1 cellular context compared by ENCODE assay signal in the genomic region with DNA sequence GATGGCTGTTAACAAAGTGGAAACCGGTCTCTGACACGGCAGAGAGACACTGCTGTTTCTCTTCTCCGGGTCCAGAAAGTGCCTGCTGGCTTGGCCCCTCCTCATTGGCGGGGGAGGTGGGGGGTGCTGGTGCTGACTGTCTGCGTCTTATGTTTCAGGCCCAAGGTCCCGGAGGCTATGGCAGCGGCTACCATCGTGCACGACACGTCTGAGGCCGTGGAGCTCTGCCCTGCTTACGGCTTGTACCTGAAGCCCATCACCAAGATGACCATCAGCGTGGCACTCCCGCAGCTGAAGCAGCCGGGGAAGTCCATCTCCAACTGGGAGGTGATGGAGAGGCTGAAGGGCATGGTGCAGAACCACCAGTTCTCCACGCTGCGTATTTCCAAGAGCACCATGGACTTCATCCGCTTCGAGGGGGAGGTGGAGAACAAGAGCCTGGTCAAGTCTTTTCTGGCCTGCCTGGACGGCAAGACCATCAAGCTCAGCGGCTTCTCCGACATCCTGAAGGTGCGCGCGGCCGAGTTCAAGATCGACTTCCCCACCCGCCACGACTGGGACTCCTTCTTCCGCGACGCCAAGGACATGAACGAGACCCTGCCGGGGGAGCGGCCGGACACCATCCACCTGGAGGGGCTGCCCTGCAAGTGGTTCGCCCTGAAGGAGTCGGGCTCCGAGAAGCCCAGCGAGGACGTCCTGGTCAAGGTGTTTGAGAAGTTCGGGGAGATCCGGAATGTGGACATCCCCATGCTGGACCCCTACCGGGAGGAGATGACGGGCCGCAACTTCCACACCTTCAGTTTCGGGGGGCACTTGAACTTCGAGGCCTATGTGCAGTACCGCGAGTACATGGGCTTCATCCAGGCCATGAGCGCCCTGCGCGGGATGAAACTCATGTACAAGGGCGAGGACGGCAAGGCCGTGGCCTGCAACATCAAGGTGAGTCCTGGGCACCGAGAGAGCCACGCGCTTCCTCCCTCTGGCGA.
TF ChIP-seq lines count a peak whose summit lies in the region.

No MANE protein-coding gene starts in this region.

TF ChIP-seq in liver, 16 proteins besides CTCF, POLR2A, EP300 and RAD21 (continued from another document):
- TF ChIP-seq, protein P1, sequence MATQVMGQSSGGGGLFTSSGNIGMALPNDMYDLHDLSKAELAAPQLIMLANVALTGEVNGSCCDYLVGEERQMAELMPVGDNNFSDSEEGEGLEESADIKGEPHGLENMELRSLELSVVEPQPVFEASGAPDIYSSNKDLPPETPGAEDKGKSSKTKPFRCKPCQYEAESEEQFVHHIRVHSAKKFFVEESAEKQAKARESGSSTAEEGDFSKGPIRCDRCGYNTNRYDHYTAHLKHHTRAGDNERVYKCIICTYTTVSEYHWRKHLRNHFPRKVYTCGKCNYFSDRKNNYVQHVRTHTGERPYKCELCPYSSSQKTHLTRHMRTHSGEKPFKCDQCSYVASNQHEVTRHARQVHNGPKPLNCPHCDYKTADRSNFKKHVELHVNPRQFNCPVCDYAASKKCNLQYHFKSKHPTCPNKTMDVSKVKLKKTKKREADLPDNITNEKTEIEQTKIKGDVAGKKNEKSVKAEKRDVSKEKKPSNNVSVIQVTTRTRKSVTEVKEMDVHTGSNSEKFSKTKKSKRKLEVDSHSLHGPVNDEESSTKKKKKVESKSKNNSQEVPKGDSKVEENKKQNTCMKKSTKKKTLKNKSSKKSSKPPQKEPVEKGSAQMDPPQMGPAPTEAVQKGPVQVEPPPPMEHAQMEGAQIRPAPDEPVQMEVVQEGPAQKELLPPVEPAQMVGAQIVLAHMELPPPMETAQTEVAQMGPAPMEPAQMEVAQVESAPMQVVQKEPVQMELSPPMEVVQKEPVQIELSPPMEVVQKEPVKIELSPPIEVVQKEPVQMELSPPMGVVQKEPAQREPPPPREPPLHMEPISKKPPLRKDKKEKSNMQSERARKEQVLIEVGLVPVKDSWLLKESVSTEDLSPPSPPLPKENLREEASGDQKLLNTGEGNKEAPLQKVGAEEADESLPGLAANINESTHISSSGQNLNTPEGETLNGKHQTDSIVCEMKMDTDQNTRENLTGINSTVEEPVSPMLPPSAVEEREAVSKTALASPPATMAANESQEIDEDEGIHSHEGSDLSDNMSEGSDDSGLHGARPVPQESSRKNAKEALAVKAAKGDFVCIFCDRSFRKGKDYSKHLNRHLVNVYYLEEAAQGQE (IDR thresholded peaks at IDR 0.05): no peak
TF ChIP-seq in liver: peak in this region for 0.
